27 cellular contexts compared by ENCODE assay signal in genomic region chr22:30964858-30965257, GRCh38.
"Had no signal": no experiment of that assay in that cellular context is flagged by ENCODE, and none has a peak within 500 bp of the region (broad histone marks: within the 10 kb centered on the region; RNA-seq: fewer than 3 reads in every experiment).

No MANE protein-coding gene starts in this region.

- FAIRE-seq: colon, small intestine had no signal

- H3K27ac ChIP-seq: body of pancreas, dorsolateral prefrontal cortex, epithelial cell of prostate, left ventricle myocardium inferior, upper lobe of left lung had no signal

- ATAC-seq: activated CD8-positive, alpha-beta memory T cell treated with anti-CD3 and anti-CD28 coated beads, Interleukin-2, amount 10 ng/mL, durations not matched to agents 7 days and 5 days; activated T-helper 17 cell treated with anti-CD3 and anti-CD28 coated beads, Interleukin-2, amount 50 U/mL, for 72 hours; body of pancreas; right cardiac atrium had no signal

- H3K36me3 ChIP-seq: left ventricle myocardium inferior, upper lobe of left lung had no signal

- H3K9me3 ChIP-seq: body of pancreas, upper lobe of left lung had no signal

- H3K27me3 ChIP-seq: body of pancreas, dorsolateral prefrontal cortex, upper lobe of left lung had no signal

- H3K4me3 Mint-ChIP-seq: activated B cell treated with CpG ODN at 0.5 μM for 24 hours; activated CD4-positive, alpha-beta memory T cell treated with anti-CD3 and anti-CD28 coated beads, Interleukin-2, amount 10 ng/mL, durations not matched to agents 7 days and 5 days; activated CD8-positive, alpha-beta memory T cell treated with anti-CD3 and anti-CD28 coated beads, Interleukin-2, amount 10 ng/mL, durations not matched to agents 7 days and 5 days; activated naive CD8-positive, alpha-beta T cell treated with anti-CD3 and anti-CD28 coated beads, Interleukin-2, amount 10 ng/mL, durations not matched to agents 7 days and 5 days; activated T-helper 17 cell treated with anti-CD3 and anti-CD28 coated beads, Interleukin-2, amount 50 U/mL, for 72 hours; immature natural killer cell; nephron progenitor cell; stimulated activated naive CD8-positive, alpha-beta T cell treated with anti-CD3 and anti-CD28 coated beads, Interleukin-15, Interleukin-2, amounts not matched to agents 100 ng/mL and 50 ng/mL, for 24 hours had no signal

- H3K4me3 ChIP-seq: body of pancreas, dorsolateral prefrontal cortex, left ventricle myocardium inferior, upper lobe of left lung had no signal

- H3K27me3 Mint-ChIP-seq: activated B cell treated with CpG ODN at 0.5 μM for 24 hours; activated CD4-positive, alpha-beta memory T cell treated with anti-CD3 and anti-CD28 coated beads, Interleukin-2, amount 10 ng/mL, durations not matched to agents 7 days and 5 days; activated CD8-positive, alpha-beta memory T cell treated with anti-CD3 and anti-CD28 coated beads, Interleukin-2, amount 10 ng/mL, durations not matched to agents 7 days and 5 days; activated naive CD8-positive, alpha-beta T cell treated with anti-CD3 and anti-CD28 coated beads, Interleukin-2, amount 10 ng/mL, durations not matched to agents 7 days and 5 days; activated T-helper 17 cell treated with anti-CD3 and anti-CD28 coated beads, Interleukin-2, amount 50 U/mL, for 72 hours; progenitor cell of endocrine pancreas; stimulated activated naive CD8-positive, alpha-beta T cell treated with anti-CD3 and anti-CD28 coated beads, Interleukin-15, Interleukin-2, amounts not matched to agents 100 ng/mL and 50 ng/mL, for 24 hours had no signal

- H3K27ac Mint-ChIP-seq: activated B cell treated with CpG ODN at 0.5 μM for 24 hours; activated CD4-positive, alpha-beta memory T cell treated with anti-CD3 and anti-CD28 coated beads, Interleukin-2, amount 10 ng/mL, durations not matched to agents 7 days and 5 days; activated CD8-positive, alpha-beta memory T cell treated with anti-CD3 and anti-CD28 coated beads, Interleukin-2, amount 10 ng/mL, durations not matched to agents 7 days and 5 days; activated naive CD8-positive, alpha-beta T cell treated with anti-CD3 and anti-CD28 coated beads, Interleukin-2, amount 10 ng/mL, durations not matched to agents 7 days and 5 days; activated T-helper 17 cell treated with anti-CD3 and anti-CD28 coated beads, Interleukin-2, amount 50 U/mL, for 72 hours; nephron progenitor cell; progenitor cell of endocrine pancreas; stimulated activated naive CD8-positive, alpha-beta T cell treated with anti-CD3 and anti-CD28 coated beads, Interleukin-15, Interleukin-2, amounts not matched to agents 100 ng/mL and 50 ng/mL, for 24 hours had no signal

- DNase-seq: activated B cell treated with CpG ODN at 0.5 μM for 24 hours; activated CD4-positive, alpha-beta memory T cell treated with anti-CD3 and anti-CD28 coated beads, Interleukin-2, amount 10 ng/mL, durations not matched to agents 7 days and 5 days; activated CD4-positive, alpha-beta T cell treated with anti-CD3 and anti-CD28 coated beads for 48 hours; activated CD8-positive, alpha-beta memory T cell treated with anti-CD3 and anti-CD28 coated beads, Interleukin-2, amount 10 ng/mL, durations not matched to agents 7 days and 5 days; activated naive CD4-positive, alpha-beta T cell treated with Interleukin-2 at 50 U/mL for 16 hours; activated naive CD8-positive, alpha-beta T cell treated with anti-CD3 and anti-CD28 coated beads, Interleukin-2, amount 10 ng/mL, durations not matched to agents 7 days and 5 days; amygdala; body of pancreas; central memory CD4-positive, alpha-beta T cell; dorsolateral prefrontal cortex; foreskin melanocyte; head of caudate nucleus; immature natural killer cell; kidney glomerular epithelial cell; left ventricle myocardium inferior; mammary epithelial cell; nephron progenitor cell; right cardiac atrium; small intestine; stimulated activated CD4-positive, alpha-beta T cell treated with anti-CD3 and anti-CD28 coated beads, Interleukin-15, amount 100 ng/mL, for 24 hours; stimulated activated CD4-positive, alpha-beta T cell treated with anti-CD3 and anti-CD28 coated beads, Interleukin-2, amount 100 ng/mL, for 48 hours; upper lobe of left lung had no signal
